1 cellular context compared by ENCODE assay signal in genomic region chr15:28123408-28124023, GRCh38.
TF ChIP-seq lines count a peak whose summit lies in the region.

No MANE protein-coding gene starts in this region.

TF ChIP-seq in H1, 55 proteins besides CTCF, POLR2A, EP300 and RAD21:
- no peak for TF ChIP-seq NRF1 (IDR thresholded peaks at IDR 0.05; ENCODE audit: low read depth, low read length)
- TF ChIP-seq BCL11A (IDR thresholded peaks at IDR 0.05; ENCODE audit: low read depth in 2 of 2, low read length in 2 of 2): no peak
